ENCODE assay signal across 1 cellular context in the genomic region with DNA sequence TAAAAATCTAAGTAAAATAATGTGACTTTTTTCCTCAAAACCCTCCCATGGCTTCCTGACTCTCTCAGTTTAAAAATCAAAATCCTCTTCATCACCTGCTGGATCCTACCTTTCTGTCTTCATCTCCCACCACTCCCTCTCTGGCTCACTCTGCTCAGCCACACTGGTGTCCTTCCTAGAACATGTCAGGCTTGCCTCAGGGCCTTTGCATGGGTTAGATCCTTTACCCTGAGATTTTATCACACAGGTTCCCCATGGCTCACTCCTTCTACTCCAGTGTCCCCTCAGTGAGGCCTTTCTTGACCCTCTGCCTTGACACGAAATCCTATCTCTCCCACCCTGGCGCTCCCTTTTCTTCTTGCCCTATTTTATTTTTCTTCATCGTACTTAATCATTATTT.
A peak's percentile ranks its signal among the peaks of the same experiment; 100 is the strongest.
TF ChIP-seq lines count a peak whose summit lies in the region.

No MANE protein-coding gene starts in this region.

TF ChIP-seq in K562, 482 proteins besides CTCF, POLR2A, EP300 and RAD21 (continued from another document and continues in another):
- TF ChIP-seq, protein P1, sequence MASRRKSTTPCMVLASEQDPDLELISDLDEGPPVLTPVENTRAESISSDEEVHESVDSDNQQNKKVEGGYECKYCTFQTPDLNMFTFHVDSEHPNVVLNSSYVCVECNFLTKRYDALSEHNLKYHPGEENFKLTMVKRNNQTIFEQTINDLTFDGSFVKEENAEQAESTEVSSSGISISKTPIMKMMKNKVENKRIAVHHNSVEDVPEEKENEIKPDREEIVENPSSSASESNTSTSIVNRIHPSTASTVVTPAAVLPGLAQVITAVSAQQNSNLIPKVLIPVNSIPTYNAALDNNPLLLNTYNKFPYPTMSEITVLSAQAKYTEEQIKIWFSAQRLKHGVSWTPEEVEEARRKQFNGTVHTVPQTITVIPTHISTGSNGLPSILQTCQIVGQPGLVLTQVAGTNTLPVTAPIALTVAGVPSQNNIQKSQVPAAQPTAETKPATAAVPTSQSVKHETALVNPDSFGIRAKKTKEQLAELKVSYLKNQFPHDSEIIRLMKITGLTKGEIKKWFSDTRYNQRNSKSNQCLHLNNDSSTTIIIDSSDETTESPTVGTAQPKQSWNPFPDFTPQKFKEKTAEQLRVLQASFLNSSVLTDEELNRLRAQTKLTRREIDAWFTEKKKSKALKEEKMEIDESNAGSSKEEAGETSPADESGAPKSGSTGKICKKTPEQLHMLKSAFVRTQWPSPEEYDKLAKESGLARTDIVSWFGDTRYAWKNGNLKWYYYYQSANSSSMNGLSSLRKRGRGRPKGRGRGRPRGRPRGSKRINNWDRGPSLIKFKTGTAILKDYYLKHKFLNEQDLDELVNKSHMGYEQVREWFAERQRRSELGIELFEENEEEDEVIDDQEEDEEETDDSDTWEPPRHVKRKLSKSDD (conservative IDR thresholded peaks at IDR 0.05; ENCODE audit: low read length): no peak
- TF ChIP-seq PHTF2 (CRISPR knock-in tag; IDR thresholded peaks at IDR 0.05) (no peak), CEBPZ (IDR thresholded peaks at IDR 0.05; ENCODE audit: borderline replicate concordance, low read depth, low read length) (no peak), U2AF2 (optimal IDR thresholded peaks at IDR 0.05; ENCODE audit: low read depth, low read length) (no peak), KLF1 (tag; IDR thresholded peaks at IDR 0.05) (no peak), CBFA2T2 (conservative IDR thresholded peaks at IDR 0.05) (no peak), TBP (optimal IDR thresholded peaks at IDR 0.05; ENCODE audit: low read depth, low read length) (no peak), POU5F1 (IDR thresholded peaks at IDR 0.05; ENCODE audit: borderline replicate concordance, low read depth, low read length, partially characterized antibody) (no peak), ARHGAP35 (IDR thresholded peaks at IDR 0.05; ENCODE audit: partially characterized antibody) (no peak), HCFC1 (IDR thresholded peaks at IDR 0.05; ENCODE audit: low read depth, low read length) (no peak), NR2C1 (IDR thresholded peaks at IDR 0.05) (no peak), NR2C1 (tag; IDR thresholded peaks at IDR 0.05) (peak; percentile 39; the same call in 1 of the 2 replicates), TRIM28 (IDR thresholded peaks at IDR 0.05) (no peak), ZSCAN32 (CRISPR knock-in tag; IDR thresholded peaks at IDR 0.05) (no peak), OTX1 (CRISPR knock-in tag; IDR thresholded peaks at IDR 0.05) (no peak), MCM2 (IDR thresholded peaks at IDR 0.05; ENCODE audit: low read depth) (no peak), NR1H2 (CRISPR knock-in tag; IDR thresholded peaks at IDR 0.05) (no peak), ZFP36 (IDR thresholded peaks at IDR 0.05; ENCODE audit: low read depth, low read length, partially characterized antibody) (no peak), ZNF282 (CRISPR knock-in tag; IDR thresholded peaks at IDR 0.05) (no peak), RCOR1 (IDR thresholded peaks at IDR 0.05; ENCODE audit: borderline replicate concordance in 1 of 2, low read depth in 2 of 2, low read length in 2 of 2) (peak in 1 of 2 experiments; percentile 52; a peak in 1 of 4 replicates), RBM15 (IDR thresholded peaks at IDR 0.05; ENCODE audit: insufficient read depth, low read length) (no peak), TCFL5 (CRISPR knock-in tag; conservative IDR thresholded peaks at IDR 0.05) (no peak), SMARCA5 (IDR thresholded peaks at IDR 0.05) (peak; percentile 81; the same call in 1 of the 2 replicates), RBM25 (IDR thresholded peaks at IDR 0.05; ENCODE audit: low read depth, low read length, severe bottlenecking) (peak; percentile 76), SETDB1 (IDR thresholded peaks at IDR 0.05; ENCODE audit: low read length) (no peak), SLC30A9 (CRISPR knock-in tag; IDR thresholded peaks at IDR 0.05) (no peak), PATZ1 (CRISPR knock-in tag; IDR thresholded peaks at IDR 0.05; ENCODE audit: borderline replicate concordance) (no peak), TCF7 (IDR thresholded peaks at IDR 0.05; ENCODE audit: borderline replicate concordance) (no peak), ZNF124 (CRISPR knock-in tag; IDR thresholded peaks at IDR 0.05) (no peak), SIRT6 (IDR thresholded peaks at IDR 0.05; ENCODE audit: low read depth, low read length) (no peak), RBM17 (IDR thresholded peaks at IDR 0.05; ENCODE audit: borderline replicate concordance, low read depth, low read length) (no peak), SIN3A (IDR thresholded peaks at IDR 0.05; ENCODE audit: borderline replicate concordance in 2 of 2, control insufficient read depth in 1 of 2, low read depth in 2 of 2, low read length in 2 of 2) (no peak), ZBTB1 (CRISPR knock-in tag; IDR thresholded peaks at IDR 0.05; ENCODE audit: borderline replicate concordance, low read depth) (no peak), RAD51 (IDR thresholded peaks at IDR 0.05; ENCODE audit: borderline replicate concordance, low read depth) (no peak)
- TF ChIP-seq, protein P2, sequence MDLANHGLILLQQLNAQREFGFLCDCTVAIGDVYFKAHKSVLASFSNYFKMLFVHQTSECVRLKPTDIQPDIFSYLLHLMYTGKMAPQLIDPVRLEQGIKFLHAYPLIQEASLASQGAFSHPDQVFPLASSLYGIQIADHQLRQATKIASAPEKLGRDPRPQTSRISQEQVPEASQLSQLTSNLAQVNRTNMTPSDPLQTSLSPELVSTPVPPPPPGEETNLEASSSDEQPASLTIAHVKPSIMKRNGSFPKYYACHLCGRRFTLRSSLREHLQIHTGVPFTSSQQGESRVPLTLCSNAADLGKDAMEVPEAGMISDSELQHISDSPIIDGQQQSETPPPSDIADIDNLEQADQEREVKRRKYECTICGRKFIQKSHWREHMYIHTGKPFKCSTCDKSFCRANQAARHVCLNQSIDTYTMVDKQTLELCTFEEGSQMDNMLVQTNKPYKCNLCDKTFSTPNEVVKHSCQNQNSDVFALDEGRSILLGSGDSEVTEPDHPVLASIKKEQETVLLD (IDR thresholded peaks at IDR 0.05): no peak
- TF ChIP-seq, protein P3, sequence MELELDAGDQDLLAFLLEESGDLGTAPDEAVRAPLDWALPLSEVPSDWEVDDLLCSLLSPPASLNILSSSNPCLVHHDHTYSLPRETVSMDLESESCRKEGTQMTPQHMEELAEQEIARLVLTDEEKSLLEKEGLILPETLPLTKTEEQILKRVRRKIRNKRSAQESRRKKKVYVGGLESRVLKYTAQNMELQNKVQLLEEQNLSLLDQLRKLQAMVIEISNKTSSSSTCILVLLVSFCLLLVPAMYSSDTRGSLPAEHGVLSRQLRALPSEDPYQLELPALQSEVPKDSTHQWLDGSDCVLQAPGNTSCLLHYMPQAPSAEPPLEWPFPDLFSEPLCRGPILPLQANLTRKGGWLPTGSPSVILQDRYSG (tag; conservative IDR thresholded peaks at IDR 0.05; ENCODE audit: low read depth): no peak
- TF ChIP-seq, protein P4, sequence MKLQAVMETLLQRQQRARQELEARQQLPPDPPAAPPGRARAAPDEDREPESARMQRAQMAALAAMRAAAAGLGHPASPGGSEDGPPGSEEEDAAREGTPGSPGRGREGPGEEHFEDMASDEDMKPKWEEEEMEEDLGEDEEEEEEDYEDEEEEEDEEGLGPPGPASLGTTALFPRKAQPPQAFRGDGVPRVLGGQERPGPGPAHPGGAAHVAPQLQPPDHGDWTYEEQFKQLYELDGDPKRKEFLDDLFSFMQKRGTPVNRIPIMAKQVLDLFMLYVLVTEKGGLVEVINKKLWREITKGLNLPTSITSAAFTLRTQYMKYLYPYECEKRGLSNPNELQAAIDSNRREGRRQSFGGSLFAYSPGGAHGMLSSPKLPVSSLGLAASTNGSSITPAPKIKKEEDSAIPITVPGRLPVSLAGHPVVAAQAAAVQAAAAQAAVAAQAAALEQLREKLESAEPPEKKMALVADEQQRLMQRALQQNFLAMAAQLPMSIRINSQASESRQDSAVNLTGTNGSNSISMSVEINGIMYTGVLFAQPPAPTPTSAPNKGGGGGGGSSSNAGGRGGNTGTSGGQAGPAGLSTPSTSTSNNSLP (IDR thresholded peaks at IDR 0.05; ENCODE audit: borderline replicate concordance, low read depth, low read length): no peak
- TF ChIP-seq, protein P5, sequence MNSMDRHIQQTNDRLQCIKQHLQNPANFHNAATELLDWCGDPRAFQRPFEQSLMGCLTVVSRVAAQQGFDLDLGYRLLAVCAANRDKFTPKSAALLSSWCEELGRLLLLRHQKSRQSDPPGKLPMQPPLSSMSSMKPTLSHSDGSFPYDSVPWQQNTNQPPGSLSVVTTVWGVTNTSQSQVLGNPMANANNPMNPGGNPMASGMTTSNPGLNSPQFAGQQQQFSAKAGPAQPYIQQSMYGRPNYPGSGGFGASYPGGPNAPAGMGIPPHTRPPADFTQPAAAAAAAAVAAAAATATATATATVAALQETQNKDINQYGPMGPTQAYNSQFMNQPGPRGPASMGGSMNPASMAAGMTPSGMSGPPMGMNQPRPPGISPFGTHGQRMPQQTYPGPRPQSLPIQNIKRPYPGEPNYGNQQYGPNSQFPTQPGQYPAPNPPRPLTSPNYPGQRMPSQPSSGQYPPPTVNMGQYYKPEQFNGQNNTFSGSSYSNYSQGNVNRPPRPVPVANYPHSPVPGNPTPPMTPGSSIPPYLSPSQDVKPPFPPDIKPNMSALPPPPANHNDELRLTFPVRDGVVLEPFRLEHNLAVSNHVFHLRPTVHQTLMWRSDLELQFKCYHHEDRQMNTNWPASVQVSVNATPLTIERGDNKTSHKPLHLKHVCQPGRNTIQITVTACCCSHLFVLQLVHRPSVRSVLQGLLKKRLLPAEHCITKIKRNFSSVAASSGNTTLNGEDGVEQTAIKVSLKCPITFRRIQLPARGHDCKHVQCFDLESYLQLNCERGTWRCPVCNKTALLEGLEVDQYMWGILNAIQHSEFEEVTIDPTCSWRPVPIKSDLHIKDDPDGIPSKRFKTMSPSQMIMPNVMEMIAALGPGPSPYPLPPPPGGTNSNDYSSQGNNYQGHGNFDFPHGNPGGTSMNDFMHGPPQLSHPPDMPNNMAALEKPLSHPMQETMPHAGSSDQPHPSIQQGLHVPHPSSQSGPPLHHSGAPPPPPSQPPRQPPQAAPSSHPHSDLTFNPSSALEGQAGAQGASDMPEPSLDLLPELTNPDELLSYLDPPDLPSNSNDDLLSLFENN (IDR thresholded peaks at IDR 0.05; ENCODE audit: low read depth in 2 of 2, low read length in 2 of 2): no peak
- TF ChIP-seq, protein P6, sequence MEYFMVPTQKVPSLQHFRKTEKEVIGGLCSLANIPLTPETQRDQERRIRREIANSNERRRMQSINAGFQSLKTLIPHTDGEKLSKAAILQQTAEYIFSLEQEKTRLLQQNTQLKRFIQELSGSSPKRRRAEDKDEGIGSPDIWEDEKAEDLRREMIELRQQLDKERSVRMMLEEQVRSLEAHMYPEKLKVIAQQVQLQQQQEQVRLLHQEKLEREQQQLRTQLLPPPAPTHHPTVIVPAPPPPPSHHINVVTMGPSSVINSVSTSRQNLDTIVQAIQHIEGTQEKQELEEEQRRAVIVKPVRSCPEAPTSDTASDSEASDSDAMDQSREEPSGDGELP (CRISPR knock-in tag; IDR thresholded peaks at IDR 0.05; ENCODE audit: borderline replicate concordance): no peak
- TF ChIP-seq, protein P7, sequence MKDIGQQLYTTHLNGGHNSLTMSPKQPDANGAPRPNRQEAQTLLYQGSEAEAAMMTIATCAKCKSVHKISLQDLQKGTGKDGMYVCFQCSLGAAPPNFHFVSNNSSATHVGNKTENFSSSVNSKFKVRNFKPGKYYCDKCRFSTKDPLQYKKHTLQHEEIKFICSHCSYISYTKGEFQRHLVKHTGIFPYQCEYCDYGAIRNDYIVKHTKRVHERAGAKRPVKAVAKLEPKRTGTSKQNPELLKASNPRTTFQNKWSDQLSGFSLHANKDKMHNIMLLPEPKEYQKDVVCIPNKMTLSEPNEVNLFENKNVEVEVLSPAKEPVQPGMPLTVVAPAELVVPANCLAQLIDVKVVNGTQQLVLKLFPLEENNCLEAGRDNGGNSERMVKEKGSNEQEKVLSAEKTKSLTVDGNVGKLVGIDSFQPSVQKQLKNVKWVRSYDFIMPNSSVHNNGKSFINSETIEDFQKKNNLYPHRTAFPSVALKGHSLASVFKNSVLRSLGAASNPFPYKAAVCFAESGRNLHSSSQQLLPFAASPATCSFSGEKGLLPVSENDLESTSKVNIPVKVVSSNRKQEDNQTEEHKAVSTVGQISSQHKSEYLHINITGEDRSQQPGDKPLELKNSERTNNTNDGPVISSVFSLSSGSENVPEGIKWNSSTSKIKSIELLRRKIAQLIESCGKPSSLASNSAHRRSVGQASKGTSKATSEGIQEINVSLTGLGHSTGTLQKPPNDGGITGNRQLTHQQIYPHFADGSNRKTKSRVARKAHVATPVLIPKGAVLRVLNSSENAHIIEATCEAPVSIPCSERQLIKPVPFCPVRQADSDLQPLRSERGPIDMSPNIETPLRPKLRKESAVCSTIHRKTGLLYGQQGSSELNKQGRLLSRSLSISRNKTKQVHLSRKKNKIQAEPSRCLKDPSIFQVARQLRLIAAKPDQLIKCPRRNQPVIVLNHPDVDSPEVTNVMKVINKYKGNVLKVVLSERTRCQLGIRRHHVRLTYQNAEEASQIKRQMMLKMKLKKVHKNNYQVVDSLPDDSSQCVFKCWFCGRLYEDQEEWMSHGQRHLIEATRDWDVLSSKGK (CRISPR knock-in tag; IDR thresholded peaks at IDR 0.05): no peak
